5 cellular contexts compared by ENCODE assay signal in the genomic region with DNA sequence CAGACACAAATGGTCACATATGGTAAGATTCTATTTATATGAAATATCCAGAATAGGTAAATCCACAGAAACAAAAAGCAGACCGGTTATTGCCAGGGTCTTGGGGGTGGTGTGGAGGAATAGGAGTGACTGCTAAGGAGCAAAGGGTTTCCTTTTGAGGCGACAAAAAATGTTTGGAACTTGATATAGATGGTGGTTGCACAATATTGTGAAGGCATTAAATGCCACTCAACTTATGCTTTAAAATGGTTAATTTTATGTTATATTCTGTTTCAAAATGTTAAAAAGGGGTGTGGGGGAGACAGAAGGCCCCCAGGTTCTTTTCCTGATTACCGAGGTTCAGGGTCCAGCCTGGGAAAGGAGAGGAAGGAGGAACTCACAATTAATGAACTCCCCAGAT.
"Had no signal": no experiment of that assay in that cellular context is flagged by ENCODE, and none has a peak within 500 bp of the region (broad histone marks: within the 10 kb centered on the region; RNA-seq: fewer than 3 reads in every experiment).

No MANE protein-coding gene starts in this region.

- DNase-seq: GDM1, GF-D8 had no signal

- FAIRE-seq: G401.6, GM12892 had no signal

- H3K4me3 ChIP-seq: GM12878 had no signal

- ATAC-seq: GM12878 had no signal
